Comparison of ENCODE assay signal across 12 cellular contexts in the genomic region with DNA sequence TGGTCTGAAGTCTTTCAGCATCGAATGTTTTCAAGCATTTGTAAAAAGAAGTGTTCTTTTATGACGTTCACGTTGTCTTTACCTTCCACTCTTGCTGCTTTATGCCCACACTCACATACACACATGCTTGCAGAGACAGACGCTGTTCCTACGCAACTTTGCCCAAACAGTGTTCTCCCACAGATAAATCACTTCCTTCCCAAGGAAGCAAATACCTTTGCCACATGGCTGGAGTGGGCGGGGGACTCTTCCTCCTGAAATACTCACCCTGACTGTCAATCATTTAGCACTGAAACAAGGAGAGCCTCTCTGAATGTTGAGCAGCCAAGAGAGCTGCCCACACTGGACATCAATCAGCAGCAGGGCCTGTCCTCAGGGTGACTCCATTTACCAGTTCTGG. TPM values are rescaled to one million over a fixed set of nuclear protein-coding genes. Genes with fewer than 3 reads are reported as not detected.
DNase-seq lines count a peak whose midpoint lies in the region; TF ChIP-seq lines count a peak whose summit lies in the region.
"Had no signal": no experiment of that assay in that cellular context is flagged by ENCODE, and none has a peak within 500 bp of the region (broad histone marks: within the 10 kb centered on the region; RNA-seq: fewer than 3 reads in every experiment).

No MANE protein-coding gene starts in this region.

- POLR2A ChIA-PET in MCF 10A (lab: Yijun Ruan, JAX): no interaction called here

- H3K9me3 Mint-ChIP-seq in MCF 10A (ENCODE audit: unreplicated experiment): peaks cover 14% of the 10 kb centered on the region
- no peaks in the 10 kb centered on the region for H3K9me3 Mint-ChIP-seq in endothelial cell (ENCODE audit: unreplicated experiment)
- H3K9me3 Mint-ChIP-seq in chondrocyte (ENCODE audit: low read depth): no peaks in the 10 kb centered on the region

- intact Hi-C loops in MCF 10A (cut with micrococcal nuclease) (no loop called here), breast epithelium (cut with DNase I; ENCODE audit: low total_unique reads) (loop anchor here (10.0 kb wide), 1 partner anchor 1072 kb away; no protein-coding TSS in a partner anchor)

- DNase-seq in MCF 10A (ENCODE audit: unreplicated experiment) (peak; percentile 30), breast epithelium (ENCODE audit: low spot score in 2 of 2) (no peak), endothelial cell (ENCODE audit: low spot score) (peak; percentile 13), left kidney (ENCODE audit: low read depth, low spot score) (peak; percentile 56), chondrocyte (ENCODE audit: low spot score) (no peak), C1 segment of cervical spinal cord (lab: John Stamatoyannopoulos, UW) (no peak), cortex of kidney (lab: John Stamatoyannopoulos, UW) (no peak), GF-D8 (lab: John Stamatoyannopoulos, UW) (no peak)
- DNase-seq: CD4-positive, CD25-positive, alpha-beta regulatory T cell; DMS53 had no signal

- CTCF ChIA-PET in MCF 10A (lab: Yijun Ruan, JAX): no interaction called here

- no peaks in the 10 kb centered on the region for H3K9me3 ChIP-seq in breast epithelium

- H3K36me3 Mint-ChIP-seq in MCF 10A (ENCODE audit: insufficient read depth, unreplicated experiment) (no peaks in the 10 kb centered on the region), endothelial cell (ENCODE audit: low read depth, unreplicated experiment) (no peaks in the 10 kb centered on the region), chondrocyte (ENCODE audit: low read depth) (no peaks in the 10 kb centered on the region)
- H3K36me3 Mint-ChIP-seq: CD4-positive, CD25-positive, alpha-beta regulatory T cell; IgD-negative memory B cell had no signal

- no peaks in the 10 kb centered on the region for H3K36me3 ChIP-seq in breast epithelium

- H3K4me3 ChIP-seq in breast epithelium: no peak overlapping the region

- H3K27ac Mint-ChIP-seq in MCF 10A (ENCODE audit: low read depth, unreplicated experiment) (no peak overlapping the region), endothelial cell (ENCODE audit: unreplicated experiment) (no peak overlapping the region), chondrocyte (ENCODE audit: unreplicated experiment) (no peak overlapping the region)
- H3K27ac Mint-ChIP-seq: CD4-positive, CD25-positive, alpha-beta regulatory T cell; IgD-negative memory B cell had no signal

- H3K27me3 ChIP-seq in breast epithelium: no peaks in the 10 kb centered on the region

- no peak for TF ChIP-seq CTCF in MCF 10A (IDR thresholded peaks at IDR 0.05; ENCODE audit: unreplicated experiment)
- no peak for TF ChIP-seq CTCF in breast epithelium (IDR thresholded peaks at IDR 0.05)
- no peak for TF ChIP-seq CTCF in endothelial cell (IDR thresholded peaks at IDR 0.05; ENCODE audit: unreplicated experiment)
- no peak for TF ChIP-seq CTCF in chondrocyte (IDR thresholded peaks at IDR 0.05)

- no peaks in the 10 kb centered on the region for H3K4me1 ChIP-seq in breast epithelium

- no peak overlapping the region for H3K27ac ChIP-seq in breast epithelium
- H3K27ac ChIP-seq: 22Rv1 had no signal

- no peak for TF ChIP-seq POLR2A in breast epithelium (IDR thresholded peaks at IDR 0.05)

- H3K4me3 Mint-ChIP-seq in MCF 10A (ENCODE audit: unreplicated experiment) (no peak overlapping the region), endothelial cell (ENCODE audit: unreplicated experiment) (no peak overlapping the region), chondrocyte (ENCODE audit: unreplicated experiment) (no peak overlapping the region)
- H3K4me3 Mint-ChIP-seq: CD4-positive, CD25-positive, alpha-beta regulatory T cell; IgD-negative memory B cell had no signal

- BruUV-seq in MCF 10A (replicated peaks; lab: Mats Ljungman, UMichigan): no TSS peak

- H3K27me3 Mint-ChIP-seq in MCF 10A (ENCODE audit: insufficient read depth, unreplicated experiment) (no peaks in the 10 kb centered on the region), endothelial cell (ENCODE audit: unreplicated experiment) (no peaks in the 10 kb centered on the region), chondrocyte (ENCODE audit: low read depth) (peaks cover 5% of the 10 kb centered on the region)
- H3K27me3 Mint-ChIP-seq: CD4-positive, CD25-positive, alpha-beta regulatory T cell had no signal

- H3K4me1 Mint-ChIP-seq in MCF 10A (ENCODE audit: insufficient read depth, unreplicated experiment) (no peaks in the 10 kb centered on the region), endothelial cell (ENCODE audit: unreplicated experiment) (peaks cover 16% of the 10 kb centered on the region), chondrocyte (ENCODE audit: low read depth) (no peaks in the 10 kb centered on the region)
- H3K4me1 Mint-ChIP-seq: CD4-positive, CD25-positive, alpha-beta regulatory T cell; IgD-negative memory B cell had no signal

RNA-seq across cellular contexts. Expression of gene ASTN2, which starts 22.4 kb away (rescaled TPM):
- 1.3 and 1.8 TPM in 2 replicates for total RNA-seq in MCF 10A (2022)
- total RNA-seq in breast epithelium: 10 to 100 TPM in 1 of 3 donors, 1 to 10 TPM in 2; 9.1 to 13.8 (median 9.8) TPM
- total RNA-seq in endothelial cell (ENCODE audit: unreplicated experiment): 10.0 TPM
- total RNA-seq in chondrocyte: 3.2 to 5.4 TPM (median 3.6 TPM) in 3 replicates

Comparison
In these comparisons a context has a peak if more than half of its experiments do, and no peak if none do; other contexts are left out.
1. DNase-seq: peak in MCF 10A (single experiment), endothelial cell (single experiment) and left kidney (single experiment); none in breast epithelium (0 of 2), chondrocyte (single experiment), C1 segment of cervical spinal cord (0 of 14), cortex of kidney (single experiment) and GF-D8 (single experiment).